In genomic region chr3:31105438-31106077, GRCh38 we compare ENCODE assay signal across 9 cellular contexts.
A peak's percentile ranks its signal among the peaks of the same experiment; 100 is the strongest.
DNase-seq lines count a peak whose midpoint lies in the region; ATAC-seq, FAIRE-seq and TF ChIP-seq lines count a peak whose summit lies in the region.
"Had no signal": no experiment of that assay in that cellular context is flagged by ENCODE, and none has a peak within 500 bp of the region (broad histone marks: within the 10 kb centered on the region; RNA-seq: fewer than 3 reads in every experiment).

No MANE protein-coding gene starts in this region.

- H3K36me3 Mint-ChIP-seq in T-helper 2 cell treated with Interferon-gamma antibody and Interleukin-4, amounts not matched to agents 5 μg/mL and 100 μg/mL, for 36 hours (ENCODE audit: low read depth): peaks cover 1% of the 10 kb centered on the region

- H3K4me3 Mint-ChIP-seq in stimulated activated naive CD8-positive, alpha-beta T cell treated with anti-CD3 and anti-CD28 coated beads, Interleukin-15, amount 100 ng/mL, for 72 hours: no peak overlapping the region
- no peak overlapping the region for H3K4me3 Mint-ChIP-seq in T-helper 2 cell treated with Interferon-gamma antibody and Interleukin-4, amounts not matched to agents 5 μg/mL and 100 μg/mL, for 36 hours

- H3K4me1 Mint-ChIP-seq in stimulated activated naive CD8-positive, alpha-beta T cell treated with anti-CD3 and anti-CD28 coated beads, Interleukin-15, amount 100 ng/mL, for 72 hours: peaks cover 17% of the 10 kb centered on the region
- H3K4me1 Mint-ChIP-seq in T-helper 2 cell treated with Interferon-gamma antibody and Interleukin-4, amounts not matched to agents 5 μg/mL and 100 μg/mL, for 36 hours (ENCODE audit: low read depth): peaks cover 16% of the 10 kb centered on the region

- peaks cover 13 to 16% of the 10 kb centered on the region in 2 donors for H3K9me3 Mint-ChIP-seq in stimulated activated naive CD8-positive, alpha-beta T cell treated with anti-CD3 and anti-CD28 coated beads, Interleukin-15, amount 100 ng/mL, for 72 hours
- H3K9me3 Mint-ChIP-seq in T-helper 2 cell treated with Interferon-gamma antibody and Interleukin-4, amounts not matched to agents 5 μg/mL and 100 μg/mL, for 36 hours: peaks cover 4% of the 10 kb centered on the region

- H3K27me3 Mint-ChIP-seq in stimulated activated naive CD8-positive, alpha-beta T cell treated with anti-CD3 and anti-CD28 coated beads, Interleukin-15, amount 100 ng/mL, for 72 hours: no peaks in the 10 kb centered on the region
- peaks cover 2% of the 10 kb centered on the region for H3K27me3 Mint-ChIP-seq in T-helper 2 cell treated with Interferon-gamma antibody and Interleukin-4, amounts not matched to agents 5 μg/mL and 100 μg/mL, for 36 hours (ENCODE audit: low read depth)

- TF ChIP-seq CTCF in fibroblast of mammary gland (conservative IDR thresholded peaks at IDR 0.05; ENCODE audit: control insufficient read depth, insufficient read depth, low read depth, low read length): no peak

- no peak overlapping the region for H3K4me3 ChIP-seq in fibroblast of mammary gland (ENCODE audit: control insufficient read depth, low read depth, low read length)

- peak; percentile 50 for ATAC-seq in stimulated activated naive CD8-positive, alpha-beta T cell treated with anti-CD3 and anti-CD28 coated beads, Interleukin-15, Interleukin-2, amounts not matched to agents 100 U/mL and 50 U/mL, for 24 hours
- no peak for ATAC-seq in stimulated activated naive CD8-positive, alpha-beta T cell treated with anti-CD3 and anti-CD28 coated beads, Interleukin-15, amount 100 ng/mL, for 72 hours
- no peak for ATAC-seq in HG02840 (IDR thresholded peaks at IDR 0.05; ENCODE audit: low FRiP score, unreplicated experiment)

- no peak for DNase-seq in stimulated activated naive CD8-positive, alpha-beta T cell treated with anti-CD3 and anti-CD28 coated beads, Interleukin-15, Interleukin-2, amounts not matched to agents 100 U/mL and 50 U/mL, for 24 hours
- no peak for DNase-seq in stimulated activated naive CD8-positive, alpha-beta T cell treated with anti-CD3 and anti-CD28 coated beads, Interleukin-15, amount 100 ng/mL, for 72 hours
- DNase-seq in T-helper 2 cell treated with Interferon-gamma antibody and Interleukin-4, amounts not matched to agents 5 μg/mL and 100 μg/mL, for 36 hours (ENCODE audit: low spot score): peak; percentile 61
- DNase-seq in fibroblast of mammary gland (ENCODE audit: low read depth) (peak; percentile 98), urothelium cell line (ENCODE audit: low spot score) (peak; percentile 59), NCI-H2107 (lab: John Stamatoyannopoulos, UW) (no peak), DMS53 (lab: John Stamatoyannopoulos, UW) (no peak)
- DNase-seq: DMS153 had no signal

- peak; percentile 56 for FAIRE-seq in urothelium cell line (lab: Jason Lieb, UNC)

- H3K27ac Mint-ChIP-seq in stimulated activated naive CD8-positive, alpha-beta T cell treated with anti-CD3 and anti-CD28 coated beads, Interleukin-15, amount 100 ng/mL, for 72 hours: no peak overlapping the region
- no peak overlapping the region for H3K27ac Mint-ChIP-seq in T-helper 2 cell treated with Interferon-gamma antibody and Interleukin-4, amounts not matched to agents 5 μg/mL and 100 μg/mL, for 36 hours

Comparison
In these comparisons a context has a peak if more than half of its experiments do, and no peak if none do; other contexts are left out.
1. DNase-seq: peak in T-helper 2 cell treated with Interferon-gamma antibody and Interleukin-4, amounts not matched to agents 5 μg/mL and 100 μg/mL, for 36 hours (single experiment), fibroblast of mammary gland (single experiment) and urothelium cell line (single experiment); none in stimulated activated naive CD8-positive, alpha-beta T cell treated with anti-CD3 and anti-CD28 coated beads, Interleukin-15, Interleukin-2, amounts not matched to agents 100 U/mL and 50 U/mL, for 24 hours (single experiment), stimulated activated naive CD8-positive, alpha-beta T cell treated with anti-CD3 and anti-CD28 coated beads, Interleukin-15, amount 100 ng/mL, for 72 hours (0 of 2), NCI-H2107 (single experiment) and DMS53 (single experiment).